In genomic region chr1:185341196-185341781, GRCh38 we compare ENCODE assay signal across 3 cellular contexts.
A peak's percentile ranks its signal among the peaks of the same experiment; 100 is the strongest.
TF ChIP-seq lines count a peak whose summit lies in the region.

No MANE protein-coding gene starts in this region.

TF ChIP-seq in SK-N-SH treated with all-trans-retinoic acid at 6 μM for 48 hours, 23 proteins besides CTCF, POLR2A, EP300 and RAD21:
- TF ChIP-seq OSR1 (CRISPR knock-in tag; IDR thresholded peaks at IDR 0.05) (peak; percentile 41; the same call in 1 of the 2 replicates), ZNF565 (CRISPR knock-in tag; conservative IDR thresholded peaks at IDR 0.05; ENCODE audit: low read depth) (no peak)

TF ChIP-seq in SK-N-SH, 30 proteins besides CTCF, POLR2A, EP300 and RAD21:
- TF ChIP-seq FOSL2 (IDR thresholded peaks at IDR 0.05; ENCODE audit: borderline replicate concordance, low read depth) (no peak), FOXM1 (IDR thresholded peaks at IDR 0.05; ENCODE audit: low read depth) (no peak), RFX5 (IDR thresholded peaks at IDR 0.05; ENCODE audit: low read length) (no peak), RXRA (IDR thresholded peaks at IDR 0.05; ENCODE audit: borderline replicate concordance, low read depth) (no peak), RCOR1 (IDR thresholded peaks at IDR 0.05; ENCODE audit: low read length) (no peak), GATA2 (CRISPR knock-in tag; IDR thresholded peaks at IDR 0.05) (no peak), GABPA (IDR thresholded peaks at IDR 0.05; ENCODE audit: low read depth) (no peak), TCF12 (IDR thresholded peaks at IDR 0.05) (no peak), MXI1 (IDR thresholded peaks at IDR 0.05; ENCODE audit: low read depth, low read length) (no peak), POLR2AphosphoS5 (IDR thresholded peaks at IDR 0.05; ENCODE audit: low read depth, low read length) (no peak), CHD2 (IDR thresholded peaks at IDR 0.05; ENCODE audit: low read length, partially characterized antibody) (no peak), JUND (IDR thresholded peaks at IDR 0.05) (no peak), SMC3 (IDR thresholded peaks at IDR 0.05; ENCODE audit: low read depth, low read length) (no peak), TEAD4 (IDR thresholded peaks at IDR 0.05; ENCODE audit: borderline replicate concordance, insufficient read depth) (no peak), FOXJ3 (CRISPR knock-in tag; IDR thresholded peaks at IDR 0.05) (no peak), USF1 (IDR thresholded peaks at IDR 0.05; ENCODE audit: borderline replicate concordance, low read depth) (no peak)
- TF ChIP-seq, protein P1, sequence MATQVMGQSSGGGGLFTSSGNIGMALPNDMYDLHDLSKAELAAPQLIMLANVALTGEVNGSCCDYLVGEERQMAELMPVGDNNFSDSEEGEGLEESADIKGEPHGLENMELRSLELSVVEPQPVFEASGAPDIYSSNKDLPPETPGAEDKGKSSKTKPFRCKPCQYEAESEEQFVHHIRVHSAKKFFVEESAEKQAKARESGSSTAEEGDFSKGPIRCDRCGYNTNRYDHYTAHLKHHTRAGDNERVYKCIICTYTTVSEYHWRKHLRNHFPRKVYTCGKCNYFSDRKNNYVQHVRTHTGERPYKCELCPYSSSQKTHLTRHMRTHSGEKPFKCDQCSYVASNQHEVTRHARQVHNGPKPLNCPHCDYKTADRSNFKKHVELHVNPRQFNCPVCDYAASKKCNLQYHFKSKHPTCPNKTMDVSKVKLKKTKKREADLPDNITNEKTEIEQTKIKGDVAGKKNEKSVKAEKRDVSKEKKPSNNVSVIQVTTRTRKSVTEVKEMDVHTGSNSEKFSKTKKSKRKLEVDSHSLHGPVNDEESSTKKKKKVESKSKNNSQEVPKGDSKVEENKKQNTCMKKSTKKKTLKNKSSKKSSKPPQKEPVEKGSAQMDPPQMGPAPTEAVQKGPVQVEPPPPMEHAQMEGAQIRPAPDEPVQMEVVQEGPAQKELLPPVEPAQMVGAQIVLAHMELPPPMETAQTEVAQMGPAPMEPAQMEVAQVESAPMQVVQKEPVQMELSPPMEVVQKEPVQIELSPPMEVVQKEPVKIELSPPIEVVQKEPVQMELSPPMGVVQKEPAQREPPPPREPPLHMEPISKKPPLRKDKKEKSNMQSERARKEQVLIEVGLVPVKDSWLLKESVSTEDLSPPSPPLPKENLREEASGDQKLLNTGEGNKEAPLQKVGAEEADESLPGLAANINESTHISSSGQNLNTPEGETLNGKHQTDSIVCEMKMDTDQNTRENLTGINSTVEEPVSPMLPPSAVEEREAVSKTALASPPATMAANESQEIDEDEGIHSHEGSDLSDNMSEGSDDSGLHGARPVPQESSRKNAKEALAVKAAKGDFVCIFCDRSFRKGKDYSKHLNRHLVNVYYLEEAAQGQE (IDR thresholded peaks at IDR 0.05; ENCODE audit: low read depth, low read length): no peak
- TF ChIP-seq, protein P2, sequence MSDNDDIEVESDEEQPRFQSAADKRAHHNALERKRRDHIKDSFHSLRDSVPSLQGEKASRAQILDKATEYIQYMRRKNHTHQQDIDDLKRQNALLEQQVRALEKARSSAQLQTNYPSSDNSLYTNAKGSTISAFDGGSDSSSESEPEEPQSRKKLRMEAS (IDR thresholded peaks at IDR 0.05; ENCODE audit: low read depth): no peak
- TF ChIP-seq, protein P3, sequence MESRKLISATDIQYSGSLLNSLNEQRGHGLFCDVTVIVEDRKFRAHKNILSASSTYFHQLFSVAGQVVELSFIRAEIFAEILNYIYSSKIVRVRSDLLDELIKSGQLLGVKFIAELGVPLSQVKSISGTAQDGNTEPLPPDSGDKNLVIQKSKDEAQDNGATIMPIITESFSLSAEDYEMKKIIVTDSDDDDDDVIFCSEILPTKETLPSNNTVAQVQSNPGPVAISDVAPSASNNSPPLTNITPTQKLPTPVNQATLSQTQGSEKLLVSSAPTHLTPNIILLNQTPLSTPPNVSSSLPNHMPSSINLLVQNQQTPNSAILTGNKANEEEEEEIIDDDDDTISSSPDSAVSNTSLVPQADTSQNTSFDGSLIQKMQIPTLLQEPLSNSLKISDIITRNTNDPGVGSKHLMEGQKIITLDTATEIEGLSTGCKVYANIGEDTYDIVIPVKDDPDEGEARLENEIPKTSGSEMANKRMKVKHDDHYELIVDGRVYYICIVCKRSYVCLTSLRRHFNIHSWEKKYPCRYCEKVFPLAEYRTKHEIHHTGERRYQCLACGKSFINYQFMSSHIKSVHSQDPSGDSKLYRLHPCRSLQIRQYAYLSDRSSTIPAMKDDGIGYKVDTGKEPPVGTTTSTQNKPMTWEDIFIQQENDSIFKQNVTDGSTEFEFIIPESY (IDR thresholded peaks at IDR 0.05; ENCODE audit: borderline replicate concordance, low read depth): no peak
TF ChIP-seq in SK-N-SH: peak in this region for 0.

TF ChIP-seq in GM12878, 131 proteins besides CTCF, POLR2A, EP300 and RAD21 (continues in another document):
- TF ChIP-seq ZBTB4 (CRISPR knock-in tag; IDR thresholded peaks at IDR 0.05) (peak; percentile 72; the same call in 1 of the 2 replicates), STAT1 (conservative IDR thresholded peaks at IDR 0.05) (no peak), CUX1 (IDR thresholded peaks at IDR 0.05; ENCODE audit: insufficient replicate concordance, low read depth, low read length) (no peak)
- TF ChIP-seq, protein P4, sequence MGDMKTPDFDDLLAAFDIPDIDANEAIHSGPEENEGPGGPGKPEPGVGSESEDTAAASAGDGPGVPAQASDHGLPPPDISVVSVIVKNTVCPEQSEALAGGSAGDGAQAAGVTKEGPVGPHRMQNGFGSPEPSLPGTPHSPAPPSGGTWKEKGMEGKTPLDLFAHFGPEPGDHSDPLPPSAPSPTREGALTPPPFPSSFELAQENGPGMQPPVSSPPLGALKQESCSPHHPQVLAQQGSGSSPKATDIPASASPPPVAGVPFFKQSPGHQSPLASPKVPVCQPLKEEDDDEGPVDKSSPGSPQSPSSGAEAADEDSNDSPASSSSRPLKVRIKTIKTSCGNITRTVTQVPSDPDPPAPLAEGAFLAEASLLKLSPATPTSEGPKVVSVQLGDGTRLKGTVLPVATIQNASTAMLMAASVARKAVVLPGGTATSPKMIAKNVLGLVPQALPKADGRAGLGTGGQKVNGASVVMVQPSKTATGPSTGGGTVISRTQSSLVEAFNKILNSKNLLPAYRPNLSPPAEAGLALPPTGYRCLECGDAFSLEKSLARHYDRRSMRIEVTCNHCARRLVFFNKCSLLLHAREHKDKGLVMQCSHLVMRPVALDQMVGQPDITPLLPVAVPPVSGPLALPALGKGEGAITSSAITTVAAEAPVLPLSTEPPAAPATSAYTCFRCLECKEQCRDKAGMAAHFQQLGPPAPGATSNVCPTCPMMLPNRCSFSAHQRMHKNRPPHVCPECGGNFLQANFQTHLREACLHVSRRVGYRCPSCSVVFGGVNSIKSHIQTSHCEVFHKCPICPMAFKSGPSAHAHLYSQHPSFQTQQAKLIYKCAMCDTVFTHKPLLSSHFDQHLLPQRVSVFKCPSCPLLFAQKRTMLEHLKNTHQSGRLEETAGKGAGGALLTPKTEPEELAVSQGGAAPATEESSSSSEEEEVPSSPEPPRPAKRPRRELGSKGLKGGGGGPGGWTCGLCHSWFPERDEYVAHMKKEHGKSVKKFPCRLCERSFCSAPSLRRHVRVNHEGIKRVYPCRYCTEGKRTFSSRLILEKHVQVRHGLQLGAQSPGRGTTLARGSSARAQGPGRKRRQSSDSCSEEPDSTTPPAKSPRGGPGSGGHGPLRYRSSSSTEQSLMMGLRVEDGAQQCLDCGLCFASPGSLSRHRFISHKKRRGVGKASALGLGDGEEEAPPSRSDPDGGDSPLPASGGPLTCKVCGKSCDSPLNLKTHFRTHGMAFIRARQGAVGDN (IDR thresholded peaks at IDR 0.05): peak; percentile 89
- TF ChIP-seq, protein P5, sequence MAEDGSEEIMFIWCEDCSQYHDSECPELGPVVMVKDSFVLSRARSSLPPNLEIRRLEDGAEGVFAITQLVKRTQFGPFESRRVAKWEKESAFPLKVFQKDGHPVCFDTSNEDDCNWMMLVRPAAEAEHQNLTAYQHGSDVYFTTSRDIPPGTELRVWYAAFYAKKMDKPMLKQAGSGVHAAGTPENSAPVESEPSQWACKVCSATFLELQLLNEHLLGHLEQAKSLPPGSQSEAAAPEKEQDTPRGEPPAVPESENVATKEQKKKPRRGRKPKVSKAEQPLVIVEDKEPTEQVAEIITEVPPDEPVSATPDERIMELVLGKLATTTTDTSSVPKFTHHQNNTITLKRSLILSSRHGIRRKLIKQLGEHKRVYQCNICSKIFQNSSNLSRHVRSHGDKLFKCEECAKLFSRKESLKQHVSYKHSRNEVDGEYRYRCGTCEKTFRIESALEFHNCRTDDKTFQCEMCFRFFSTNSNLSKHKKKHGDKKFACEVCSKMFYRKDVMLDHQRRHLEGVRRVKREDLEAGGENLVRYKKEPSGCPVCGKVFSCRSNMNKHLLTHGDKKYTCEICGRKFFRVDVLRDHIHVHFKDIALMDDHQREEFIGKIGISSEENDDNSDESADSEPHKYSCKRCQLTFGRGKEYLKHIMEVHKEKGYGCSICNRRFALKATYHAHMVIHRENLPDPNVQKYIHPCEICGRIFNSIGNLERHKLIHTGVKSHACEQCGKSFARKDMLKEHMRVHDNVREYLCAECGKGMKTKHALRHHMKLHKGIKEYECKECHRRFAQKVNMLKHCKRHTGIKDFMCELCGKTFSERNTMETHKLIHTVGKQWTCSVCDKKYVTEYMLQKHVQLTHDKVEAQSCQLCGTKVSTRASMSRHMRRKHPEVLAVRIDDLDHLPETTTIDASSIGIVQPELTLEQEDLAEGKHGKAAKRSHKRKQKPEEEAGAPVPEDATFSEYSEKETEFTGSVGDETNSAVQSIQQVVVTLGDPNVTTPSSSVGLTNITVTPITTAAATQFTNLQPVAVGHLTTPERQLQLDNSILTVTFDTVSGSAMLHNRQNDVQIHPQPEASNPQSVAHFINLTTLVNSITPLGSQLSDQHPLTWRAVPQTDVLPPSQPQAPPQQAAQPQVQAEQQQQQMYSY (CRISPR knock-in tag; IDR thresholded peaks at IDR 0.05): peak; percentile 78
- TF ChIP-seq, protein P6, sequence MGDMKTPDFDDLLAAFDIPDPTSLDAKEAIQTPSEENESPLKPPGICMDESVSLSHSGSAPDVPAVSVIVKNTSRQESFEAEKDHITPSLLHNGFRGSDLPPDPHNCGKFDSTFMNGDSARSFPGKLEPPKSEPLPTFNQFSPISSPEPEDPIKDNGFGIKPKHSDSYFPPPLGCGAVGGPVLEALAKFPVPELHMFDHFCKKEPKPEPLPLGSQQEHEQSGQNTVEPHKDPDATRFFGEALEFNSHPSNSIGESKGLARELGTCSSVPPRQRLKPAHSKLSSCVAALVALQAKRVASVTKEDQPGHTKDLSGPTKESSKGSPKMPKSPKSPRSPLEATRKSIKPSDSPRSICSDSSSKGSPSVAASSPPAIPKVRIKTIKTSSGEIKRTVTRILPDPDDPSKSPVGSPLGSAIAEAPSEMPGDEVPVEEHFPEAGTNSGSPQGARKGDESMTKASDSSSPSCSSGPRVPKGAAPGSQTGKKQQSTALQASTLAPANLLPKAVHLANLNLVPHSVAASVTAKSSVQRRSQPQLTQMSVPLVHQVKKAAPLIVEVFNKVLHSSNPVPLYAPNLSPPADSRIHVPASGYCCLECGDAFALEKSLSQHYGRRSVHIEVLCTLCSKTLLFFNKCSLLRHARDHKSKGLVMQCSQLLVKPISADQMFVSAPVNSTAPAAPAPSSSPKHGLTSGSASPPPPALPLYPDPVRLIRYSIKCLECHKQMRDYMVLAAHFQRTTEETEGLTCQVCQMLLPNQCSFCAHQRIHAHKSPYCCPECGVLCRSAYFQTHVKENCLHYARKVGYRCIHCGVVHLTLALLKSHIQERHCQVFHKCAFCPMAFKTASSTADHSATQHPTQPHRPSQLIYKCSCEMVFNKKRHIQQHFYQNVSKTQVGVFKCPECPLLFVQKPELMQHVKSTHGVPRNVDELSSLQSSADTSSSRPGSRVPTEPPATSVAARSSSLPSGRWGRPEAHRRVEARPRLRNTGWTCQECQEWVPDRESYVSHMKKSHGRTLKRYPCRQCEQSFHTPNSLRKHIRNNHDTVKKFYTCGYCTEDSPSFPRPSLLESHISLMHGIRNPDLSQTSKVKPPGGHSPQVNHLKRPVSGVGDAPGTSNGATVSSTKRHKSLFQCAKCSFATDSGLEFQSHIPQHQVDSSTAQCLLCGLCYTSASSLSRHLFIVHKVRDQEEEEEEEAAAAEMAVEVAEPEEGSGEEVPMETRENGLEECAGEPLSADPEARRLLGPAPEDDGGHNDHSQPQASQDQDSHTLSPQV (IDR thresholded peaks at IDR 0.05): peak; percentile 96
